Comparison of ENCODE assay signal across 8 cellular contexts in the genomic region with DNA sequence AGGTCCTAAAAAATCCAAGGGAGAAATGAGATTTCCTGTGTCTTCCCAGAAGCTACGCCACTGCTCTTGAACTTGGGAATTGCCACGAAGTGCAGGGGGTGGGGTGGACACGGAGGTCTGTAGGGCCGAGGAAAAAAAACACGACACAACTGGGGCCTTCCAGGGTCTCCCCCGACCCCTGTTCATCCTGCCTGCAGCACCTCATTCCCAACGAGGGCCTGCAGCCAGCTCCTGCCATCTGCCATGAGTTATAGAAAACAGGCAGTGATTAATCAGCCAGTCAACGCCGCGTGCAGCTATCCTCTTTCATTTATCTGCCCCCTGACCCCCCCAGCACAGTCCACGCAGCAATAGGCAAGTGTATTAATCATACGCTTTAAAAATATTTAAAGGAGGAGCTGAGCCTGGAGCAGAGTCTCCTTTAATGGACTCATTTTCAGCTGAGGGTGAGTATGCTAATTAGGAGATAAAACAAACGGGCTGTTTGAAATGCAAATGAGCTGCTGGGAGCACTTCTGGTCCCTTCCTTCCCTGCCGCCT.
A peak's percentile ranks its signal among the peaks of the same experiment; 100 is the strongest.
DNase-seq lines count a peak whose midpoint lies in the region; ATAC-seq and TF ChIP-seq lines count a peak whose summit lies in the region.

No MANE protein-coding gene starts in this region.

- DNase-seq in COR-L47 (lab: John Stamatoyannopoulos, UW) (peak; percentile 71), H4 (ENCODE audit: low spot score) (peak; percentile 94), NCI-H526 (lab: John Stamatoyannopoulos, UW) (peak; percentile 96 to 98), astrocyte of the spinal cord (ENCODE audit: low read depth, low spot score) (peak; percentile 95), left kidney (ENCODE audit: low read depth, low spot score) (peak; percentile 92), ureter (ENCODE audit: low spot score) (peak; percentile 59)

- in situ Hi-C loops in astrocyte of the spinal cord (cut with HindIII; ENCODE audit: low sequenced_read_pairs): no loop called here

- no peak for TF ChIP-seq CTCF in astrocyte of the spinal cord (IDR thresholded peaks at IDR 0.05; ENCODE audit: low read depth, low read length)

- no peak for ATAC-seq in GM18502 (IDR thresholded peaks at IDR 0.05; ENCODE audit: poor library complexity, unreplicated experiment)
- ATAC-seq in HG03469 (IDR thresholded peaks at IDR 0.05; ENCODE audit: unreplicated experiment): no peak

- peak overlapping the region; percentile 15 for H3K4me3 ChIP-seq in astrocyte of the spinal cord (ENCODE audit: low read depth, low read length)
